1 cellular context compared by ENCODE assay signal in the genomic region with DNA sequence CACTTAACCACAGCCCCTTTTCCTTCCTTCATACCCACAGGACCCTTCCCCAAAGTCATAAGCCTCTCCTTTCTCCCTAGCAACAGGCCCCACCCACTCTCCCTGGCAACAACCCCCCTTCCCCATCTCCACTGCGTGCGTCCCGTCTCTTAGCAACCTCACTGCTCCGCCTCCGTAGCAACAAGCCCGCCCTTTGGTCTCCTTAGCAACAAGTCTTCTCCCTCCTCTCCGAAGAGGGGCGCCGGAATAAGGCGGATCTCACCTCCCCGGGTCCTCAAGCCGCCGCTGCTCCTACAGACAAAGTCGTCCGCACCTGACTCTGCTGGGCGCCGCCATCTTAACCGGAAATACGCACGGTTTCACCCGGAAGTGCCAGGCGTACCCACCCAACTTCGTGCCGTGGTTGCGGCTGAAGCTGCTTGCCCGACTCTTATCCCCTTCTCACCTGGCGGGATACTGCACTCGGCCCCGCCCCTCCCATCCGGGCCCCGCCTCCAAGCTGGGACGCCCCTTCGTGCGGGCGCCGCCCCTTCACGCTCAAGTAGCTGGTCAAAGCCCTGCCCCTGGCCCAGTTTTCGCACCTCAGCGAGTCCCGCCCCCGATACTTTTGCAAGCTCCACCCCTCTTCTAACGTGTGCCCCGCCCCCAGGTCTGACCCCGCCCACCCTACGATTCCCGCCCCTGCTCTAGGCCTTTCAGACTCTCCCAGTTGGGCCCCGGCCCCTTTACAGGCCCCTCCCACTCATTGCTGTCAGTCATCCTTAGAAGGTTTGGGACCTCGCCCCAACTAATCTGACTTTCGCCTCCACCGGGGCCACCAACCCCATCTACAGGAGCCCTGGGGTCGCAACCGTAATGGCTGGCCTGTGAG.
TF ChIP-seq lines count a peak whose summit lies in the region.

TSS of gene HSPBP1 (minus strand) at position 338 of the 871 bp plus-strand sequence. CDS start 502 bp downstream, outside the sequence.

TF ChIP-seq in GM12878, 131 proteins besides CTCF, POLR2A, EP300 and RAD21 (continued from another document and continues in another):
- TF ChIP-seq FOS (IDR thresholded peaks at IDR 0.05; ENCODE audit: borderline replicate concordance, extremely low read depth, insufficient read length) (no peak), SMAD1 (IDR thresholded peaks at IDR 0.05; ENCODE audit: low read depth, partially characterized antibody) (peak; percentile 51), CREM (IDR thresholded peaks at IDR 0.05; ENCODE audit: low read depth) (peak; percentile 78), ZBED1 (IDR thresholded peaks at IDR 0.05; ENCODE audit: borderline replicate concordance) (no peak), IKZF1 (conservative IDR thresholded peaks at IDR 0.05) (peak; percentile 80), SIN3A (IDR thresholded peaks at IDR 0.05; ENCODE audit: low read depth, low read length) (peak; percentile 91; the same call in 1 of the 2 replicates), SMC3 (IDR thresholded peaks at IDR 0.05; ENCODE audit: borderline replicate concordance, low read length) (no peak; the same call in 1 of the 2 replicates), SUZ12 (IDR thresholded peaks at IDR 0.05; ENCODE audit: unreplicated experiment) (no peak), ATF3 (IDR thresholded peaks at IDR 0.05; ENCODE audit: borderline replicate concordance, extremely low read depth, low read depth, low read length) (no peak), ZNF274 (IDR thresholded peaks at IDR 0.05; ENCODE audit: insufficient read depth, insufficient read length) (no peak), PBX3 (IDR thresholded peaks at IDR 0.05; ENCODE audit: insufficient replicate concordance, low read depth, low read length) (peak; percentile 90), BHLHE40 (IDR thresholded peaks at IDR 0.05; ENCODE audit: borderline replicate concordance in 1 of 2, low read depth in 2 of 2, low read length in 1 of 2) (peak; percentile 69 to 91; a peak in 3 of 4 replicates), MYB (IDR thresholded peaks at IDR 0.05; ENCODE audit: borderline replicate concordance, low read depth, low read length) (no peak), SMAD5 (IDR thresholded peaks at IDR 0.05; ENCODE audit: low read depth) (no peak), PML (IDR thresholded peaks at IDR 0.05; ENCODE audit: low read length) (no peak), TCF12 (IDR thresholded peaks at IDR 0.05; ENCODE audit: low read depth, low read length) (peak; percentile 71; the same call in 1 of the 2 replicates), NFXL1 (IDR thresholded peaks at IDR 0.05; ENCODE audit: borderline replicate concordance) (no peak), CBFB (IDR thresholded peaks at IDR 0.05; ENCODE audit: low read depth) (0 out of 2 replicates have a peak, but pooled peaks have one; percentile 40), CBX3 (IDR thresholded peaks at IDR 0.05; ENCODE audit: borderline replicate concordance, low read depth) (no peak), ZNF622 (IDR thresholded peaks at IDR 0.05) (no peak), PAX8 (IDR thresholded peaks at IDR 0.05) (no peak), ZBTB11 (CRISPR knock-in tag; IDR thresholded peaks at IDR 0.05) (peak; percentile 40; the same call in 1 of the 2 replicates), POU2F2 (IDR thresholded peaks at IDR 0.05; ENCODE audit: borderline replicate concordance, low read depth, low read length) (peak; percentile 65; the same call in 1 of the 3 replicates), ZNF217 (IDR thresholded peaks at IDR 0.05) (no peak), YY1 (IDR thresholded peaks at IDR 0.05; ENCODE audit: low read depth, low read length) (peak; percentile 99), DPF2 (IDR thresholded peaks at IDR 0.05) (no peak), MTA3 (IDR thresholded peaks at IDR 0.05; ENCODE audit: borderline replicate concordance, low read length) (no peak), TBL1XR1 (IDR thresholded peaks at IDR 0.05; ENCODE audit: low read depth, low read length) (no peak), MTA2 (IDR thresholded peaks at IDR 0.05; ENCODE audit: low read depth) (0 out of 2 replicates have a peak, but pooled peaks have one; percentile 46), EZH2 (IDR thresholded peaks at IDR 0.05; ENCODE audit: borderline replicate concordance, control insufficient read depth, low read depth, low read length) (no peak)
- TF ChIP-seq, protein P1, sequence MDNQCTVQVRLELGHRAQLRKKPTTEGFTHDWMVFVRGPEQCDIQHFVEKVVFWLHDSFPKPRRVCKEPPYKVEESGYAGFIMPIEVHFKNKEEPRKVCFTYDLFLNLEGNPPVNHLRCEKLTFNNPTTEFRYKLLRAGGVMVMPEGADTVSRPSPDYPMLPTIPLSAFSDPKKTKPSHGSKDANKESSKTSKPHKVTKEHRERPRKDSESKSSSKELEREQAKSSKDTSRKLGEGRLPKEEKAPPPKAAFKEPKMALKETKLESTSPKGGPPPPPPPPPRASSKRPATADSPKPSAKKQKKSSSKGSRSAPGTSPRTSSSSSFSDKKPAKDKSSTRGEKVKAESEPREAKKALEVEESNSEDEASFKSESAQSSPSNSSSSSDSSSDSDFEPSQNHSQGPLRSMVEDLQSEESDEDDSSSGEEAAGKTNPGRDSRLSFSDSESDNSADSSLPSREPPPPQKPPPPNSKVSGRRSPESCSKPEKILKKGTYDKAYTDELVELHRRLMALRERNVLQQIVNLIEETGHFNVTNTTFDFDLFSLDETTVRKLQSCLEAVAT (IDR thresholded peaks at IDR 0.05): peak; percentile 61
- TF ChIP-seq, protein P2, sequence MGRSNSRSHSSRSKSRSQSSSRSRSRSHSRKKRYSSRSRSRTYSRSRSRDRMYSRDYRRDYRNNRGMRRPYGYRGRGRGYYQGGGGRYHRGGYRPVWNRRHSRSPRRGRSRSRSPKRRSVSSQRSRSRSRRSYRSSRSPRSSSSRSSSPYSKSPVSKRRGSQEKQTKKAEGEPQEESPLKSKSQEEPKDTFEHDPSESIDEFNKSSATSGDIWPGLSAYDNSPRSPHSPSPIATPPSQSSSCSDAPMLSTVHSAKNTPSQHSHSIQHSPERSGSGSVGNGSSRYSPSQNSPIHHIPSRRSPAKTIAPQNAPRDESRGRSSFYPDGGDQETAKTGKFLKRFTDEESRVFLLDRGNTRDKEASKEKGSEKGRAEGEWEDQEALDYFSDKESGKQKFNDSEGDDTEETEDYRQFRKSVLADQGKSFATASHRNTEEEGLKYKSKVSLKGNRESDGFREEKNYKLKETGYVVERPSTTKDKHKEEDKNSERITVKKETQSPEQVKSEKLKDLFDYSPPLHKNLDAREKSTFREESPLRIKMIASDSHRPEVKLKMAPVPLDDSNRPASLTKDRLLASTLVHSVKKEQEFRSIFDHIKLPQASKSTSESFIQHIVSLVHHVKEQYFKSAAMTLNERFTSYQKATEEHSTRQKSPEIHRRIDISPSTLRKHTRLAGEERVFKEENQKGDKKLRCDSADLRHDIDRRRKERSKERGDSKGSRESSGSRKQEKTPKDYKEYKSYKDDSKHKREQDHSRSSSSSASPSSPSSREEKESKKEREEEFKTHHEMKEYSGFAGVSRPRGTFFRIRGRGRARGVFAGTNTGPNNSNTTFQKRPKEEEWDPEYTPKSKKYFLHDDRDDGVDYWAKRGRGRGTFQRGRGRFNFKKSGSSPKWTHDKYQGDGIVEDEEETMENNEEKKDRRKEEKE (IDR thresholded peaks at IDR 0.05): no peak
- TF ChIP-seq, protein P3, sequence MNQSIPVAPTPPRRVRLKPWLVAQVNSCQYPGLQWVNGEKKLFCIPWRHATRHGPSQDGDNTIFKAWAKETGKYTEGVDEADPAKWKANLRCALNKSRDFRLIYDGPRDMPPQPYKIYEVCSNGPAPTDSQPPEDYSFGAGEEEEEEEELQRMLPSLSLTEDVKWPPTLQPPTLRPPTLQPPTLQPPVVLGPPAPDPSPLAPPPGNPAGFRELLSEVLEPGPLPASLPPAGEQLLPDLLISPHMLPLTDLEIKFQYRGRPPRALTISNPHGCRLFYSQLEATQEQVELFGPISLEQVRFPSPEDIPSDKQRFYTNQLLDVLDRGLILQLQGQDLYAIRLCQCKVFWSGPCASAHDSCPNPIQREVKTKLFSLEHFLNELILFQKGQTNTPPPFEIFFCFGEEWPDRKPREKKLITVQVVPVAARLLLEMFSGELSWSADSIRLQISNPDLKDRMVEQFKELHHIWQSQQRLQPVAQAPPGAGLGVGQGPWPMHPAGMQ (IDR thresholded peaks at IDR 0.05; ENCODE audit: borderline replicate concordance): no peak
- TF ChIP-seq, protein P4, sequence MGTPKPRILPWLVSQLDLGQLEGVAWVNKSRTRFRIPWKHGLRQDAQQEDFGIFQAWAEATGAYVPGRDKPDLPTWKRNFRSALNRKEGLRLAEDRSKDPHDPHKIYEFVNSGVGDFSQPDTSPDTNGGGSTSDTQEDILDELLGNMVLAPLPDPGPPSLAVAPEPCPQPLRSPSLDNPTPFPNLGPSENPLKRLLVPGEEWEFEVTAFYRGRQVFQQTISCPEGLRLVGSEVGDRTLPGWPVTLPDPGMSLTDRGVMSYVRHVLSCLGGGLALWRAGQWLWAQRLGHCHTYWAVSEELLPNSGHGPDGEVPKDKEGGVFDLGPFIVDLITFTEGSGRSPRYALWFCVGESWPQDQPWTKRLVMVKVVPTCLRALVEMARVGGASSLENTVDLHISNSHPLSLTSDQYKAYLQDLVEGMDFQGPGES (IDR thresholded peaks at IDR 0.05): no peak
- TF ChIP-seq, protein P5, sequence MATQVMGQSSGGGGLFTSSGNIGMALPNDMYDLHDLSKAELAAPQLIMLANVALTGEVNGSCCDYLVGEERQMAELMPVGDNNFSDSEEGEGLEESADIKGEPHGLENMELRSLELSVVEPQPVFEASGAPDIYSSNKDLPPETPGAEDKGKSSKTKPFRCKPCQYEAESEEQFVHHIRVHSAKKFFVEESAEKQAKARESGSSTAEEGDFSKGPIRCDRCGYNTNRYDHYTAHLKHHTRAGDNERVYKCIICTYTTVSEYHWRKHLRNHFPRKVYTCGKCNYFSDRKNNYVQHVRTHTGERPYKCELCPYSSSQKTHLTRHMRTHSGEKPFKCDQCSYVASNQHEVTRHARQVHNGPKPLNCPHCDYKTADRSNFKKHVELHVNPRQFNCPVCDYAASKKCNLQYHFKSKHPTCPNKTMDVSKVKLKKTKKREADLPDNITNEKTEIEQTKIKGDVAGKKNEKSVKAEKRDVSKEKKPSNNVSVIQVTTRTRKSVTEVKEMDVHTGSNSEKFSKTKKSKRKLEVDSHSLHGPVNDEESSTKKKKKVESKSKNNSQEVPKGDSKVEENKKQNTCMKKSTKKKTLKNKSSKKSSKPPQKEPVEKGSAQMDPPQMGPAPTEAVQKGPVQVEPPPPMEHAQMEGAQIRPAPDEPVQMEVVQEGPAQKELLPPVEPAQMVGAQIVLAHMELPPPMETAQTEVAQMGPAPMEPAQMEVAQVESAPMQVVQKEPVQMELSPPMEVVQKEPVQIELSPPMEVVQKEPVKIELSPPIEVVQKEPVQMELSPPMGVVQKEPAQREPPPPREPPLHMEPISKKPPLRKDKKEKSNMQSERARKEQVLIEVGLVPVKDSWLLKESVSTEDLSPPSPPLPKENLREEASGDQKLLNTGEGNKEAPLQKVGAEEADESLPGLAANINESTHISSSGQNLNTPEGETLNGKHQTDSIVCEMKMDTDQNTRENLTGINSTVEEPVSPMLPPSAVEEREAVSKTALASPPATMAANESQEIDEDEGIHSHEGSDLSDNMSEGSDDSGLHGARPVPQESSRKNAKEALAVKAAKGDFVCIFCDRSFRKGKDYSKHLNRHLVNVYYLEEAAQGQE (IDR thresholded peaks at IDR 0.05; ENCODE audit: low read depth, low read length): no peak
- TF ChIP-seq, protein P6, sequence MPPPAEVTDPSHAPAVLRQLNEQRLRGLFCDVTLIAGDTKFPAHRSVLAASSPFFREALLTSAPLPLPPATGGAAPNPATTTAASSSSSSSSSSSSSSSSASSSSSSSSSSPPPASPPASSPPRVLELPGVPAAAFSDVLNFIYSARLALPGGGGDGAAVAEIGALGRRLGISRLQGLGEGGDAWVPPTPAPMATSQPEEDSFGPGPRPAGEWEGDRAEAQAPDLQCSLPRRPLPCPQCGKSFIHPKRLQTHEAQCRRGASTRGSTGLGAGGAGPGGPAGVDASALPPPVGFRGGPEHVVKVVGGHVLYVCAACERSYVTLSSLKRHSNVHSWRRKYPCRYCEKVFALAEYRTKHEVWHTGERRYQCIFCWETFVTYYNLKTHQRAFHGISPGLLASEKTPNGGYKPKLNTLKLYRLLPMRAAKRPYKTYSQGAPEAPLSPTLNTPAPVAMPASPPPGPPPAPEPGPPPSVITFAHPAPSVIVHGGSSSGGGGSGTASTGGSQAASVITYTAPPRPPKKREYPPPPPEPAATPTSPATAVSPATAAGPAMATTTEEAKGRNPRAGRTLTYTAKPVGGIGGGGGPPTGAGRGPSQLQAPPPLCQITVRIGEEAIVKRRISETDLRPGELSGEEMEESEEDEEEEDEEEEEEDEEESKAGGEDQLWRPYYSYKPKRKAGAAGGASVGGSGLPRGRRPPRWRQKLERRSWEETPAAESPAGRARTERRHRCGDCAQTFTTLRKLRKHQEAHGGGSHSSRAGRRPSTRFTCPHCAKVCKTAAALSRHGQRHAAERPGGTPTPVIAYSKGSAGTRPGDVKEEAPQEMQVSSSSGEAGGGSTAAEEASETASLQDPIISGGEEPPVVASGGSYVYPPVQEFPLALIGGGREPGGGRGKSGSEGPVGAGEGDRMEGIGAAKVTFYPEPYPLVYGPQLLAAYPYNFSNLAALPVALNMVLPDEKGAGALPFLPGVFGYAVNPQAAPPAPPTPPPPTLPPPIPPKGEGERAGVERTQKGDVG (CRISPR knock-in tag; IDR thresholded peaks at IDR 0.05): no peak
